Comparison of ENCODE assay signal across 1 cellular context in the genomic region with DNA sequence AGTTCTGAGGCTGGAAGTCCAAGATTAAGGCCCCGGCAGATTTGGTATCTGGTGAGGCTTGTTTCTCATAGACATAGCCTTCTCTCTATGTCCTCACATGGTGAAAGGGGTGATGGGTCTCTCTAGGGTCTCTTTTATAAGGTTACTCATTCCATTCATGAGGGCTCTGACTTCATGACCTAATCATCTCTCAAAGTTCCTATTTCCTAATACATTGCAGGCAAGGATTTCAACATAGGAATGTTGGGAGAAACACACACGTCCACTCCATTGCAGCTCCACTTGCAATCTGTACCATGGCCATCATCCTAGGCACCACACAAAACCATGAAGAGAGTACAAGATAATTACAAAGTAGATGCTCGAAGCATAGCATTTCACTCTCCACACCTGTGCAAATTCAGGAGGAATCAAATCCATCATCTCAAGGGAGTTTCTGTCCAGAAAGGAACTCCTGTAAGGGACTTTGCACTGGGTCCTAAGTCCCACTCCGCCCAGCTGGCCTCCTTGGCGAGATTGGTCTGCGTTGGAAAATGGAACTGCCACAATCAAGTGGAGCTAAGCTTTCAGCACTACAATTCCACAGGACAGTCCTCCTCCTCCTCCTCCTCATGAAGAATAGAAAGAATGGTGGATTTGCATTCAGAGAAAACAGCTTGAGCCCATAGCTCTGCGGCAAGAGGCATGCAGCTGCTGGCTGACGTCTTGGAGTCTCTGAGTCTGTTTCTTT.
TF ChIP-seq lines count a peak whose summit lies in the region.

No MANE protein-coding gene starts in this region.

TF ChIP-seq in IMR-90, 13 proteins besides CTCF, POLR2A, EP300 and RAD21:
- TF ChIP-seq RCOR1 (IDR thresholded peaks at IDR 0.05; ENCODE audit: insufficient replicate concordance, low read length): no peak
- TF ChIP-seq, protein P1, sequence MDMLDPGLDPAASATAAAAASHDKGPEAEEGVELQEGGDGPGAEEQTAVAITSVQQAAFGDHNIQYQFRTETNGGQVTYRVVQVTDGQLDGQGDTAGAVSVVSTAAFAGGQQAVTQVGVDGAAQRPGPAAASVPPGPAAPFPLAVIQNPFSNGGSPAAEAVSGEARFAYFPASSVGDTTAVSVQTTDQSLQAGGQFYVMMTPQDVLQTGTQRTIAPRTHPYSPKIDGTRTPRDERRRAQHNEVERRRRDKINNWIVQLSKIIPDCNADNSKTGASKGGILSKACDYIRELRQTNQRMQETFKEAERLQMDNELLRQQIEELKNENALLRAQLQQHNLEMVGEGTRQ (IDR thresholded peaks at IDR 0.05; ENCODE audit: low read depth, low read length): no peak
- TF ChIP-seq BHLHE40 (IDR thresholded peaks at IDR 0.05; ENCODE audit: low read depth, low read length): no peak
- no peak for TF ChIP-seq MAFK (IDR thresholded peaks at IDR 0.05; ENCODE audit: low read depth, low read length)
- no peak for TF ChIP-seq CEBPB (IDR thresholded peaks at IDR 0.05; ENCODE audit: low read depth, low read length)
- no peak for TF ChIP-seq MXI1 (IDR thresholded peaks at IDR 0.05; ENCODE audit: borderline replicate concordance, low read depth, low read length)
- no peak for TF ChIP-seq RFX5 (IDR thresholded peaks at IDR 0.05; ENCODE audit: low read depth, low read length)
- no peak for TF ChIP-seq FOS (IDR thresholded peaks at IDR 0.05; ENCODE audit: low read depth, low read length)
- TF ChIP-seq CHD1 (IDR thresholded peaks at IDR 0.05; ENCODE audit: low read depth, low read length): no peak
- TF ChIP-seq, protein P2, sequence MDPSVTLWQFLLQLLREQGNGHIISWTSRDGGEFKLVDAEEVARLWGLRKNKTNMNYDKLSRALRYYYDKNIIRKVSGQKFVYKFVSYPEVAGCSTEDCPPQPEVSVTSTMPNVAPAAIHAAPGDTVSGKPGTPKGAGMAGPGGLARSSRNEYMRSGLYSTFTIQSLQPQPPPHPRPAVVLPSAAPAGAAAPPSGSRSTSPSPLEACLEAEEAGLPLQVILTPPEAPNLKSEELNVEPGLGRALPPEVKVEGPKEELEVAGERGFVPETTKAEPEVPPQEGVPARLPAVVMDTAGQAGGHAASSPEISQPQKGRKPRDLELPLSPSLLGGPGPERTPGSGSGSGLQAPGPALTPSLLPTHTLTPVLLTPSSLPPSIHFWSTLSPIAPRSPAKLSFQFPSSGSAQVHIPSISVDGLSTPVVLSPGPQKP (IDR thresholded peaks at IDR 0.05; ENCODE audit: borderline replicate concordance, low read depth, low read length): no peak
- no peak for TF ChIP-seq MAZ (IDR thresholded peaks at IDR 0.05; ENCODE audit: borderline replicate concordance, low read depth, low read length)
- TF ChIP-seq NFE2L2 (IDR thresholded peaks at IDR 0.05; ENCODE audit: low read depth, low read length): no peak
- TF ChIP-seq SMC3 (IDR thresholded peaks at IDR 0.05; ENCODE audit: low read depth, low read length): no peak
